21 cellular contexts compared by ENCODE assay signal in the genomic region with DNA sequence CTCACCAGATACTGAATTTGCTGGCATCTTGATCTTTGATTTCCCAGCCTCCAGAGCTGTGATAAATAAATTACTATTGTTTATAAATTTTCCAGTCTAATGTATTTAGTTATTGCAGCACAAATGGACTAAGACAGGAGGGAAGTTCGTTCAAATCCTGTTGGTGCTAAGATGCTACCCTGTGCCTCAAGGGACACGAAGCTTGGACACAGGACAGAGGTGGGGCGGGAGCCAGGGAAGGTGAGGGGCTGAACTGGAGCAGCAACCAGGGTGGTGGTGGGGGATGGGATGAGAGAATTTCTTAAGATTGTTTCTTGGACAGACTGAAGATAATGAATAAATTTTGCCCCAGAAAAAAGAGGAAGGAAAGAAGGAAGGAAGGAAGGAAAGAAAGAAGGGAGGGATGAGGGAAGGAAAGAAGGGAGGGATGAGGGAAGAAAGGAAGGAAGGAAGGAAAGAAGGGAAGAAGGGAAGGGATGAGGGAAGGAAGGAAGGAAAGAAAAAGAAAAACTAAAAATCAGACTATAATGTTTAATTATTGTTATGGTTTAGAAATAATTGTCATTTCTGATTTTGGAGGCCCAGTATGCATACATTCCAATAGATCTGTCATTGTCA.
"Had no signal": no experiment of that assay in that cellular context is flagged by ENCODE, and none has a peak within 500 bp of the region (broad histone marks: within the 10 kb centered on the region; RNA-seq: fewer than 3 reads in every experiment).

No MANE protein-coding gene starts in this region.

- H3K36me3 Mint-ChIP-seq: natural killer cell had no signal

- H3K27ac ChIP-seq: colonic mucosa, hepatocyte, parathyroid adenoma, prostate gland, stomach, thoracic aorta, transverse colon had no signal

- H3K79me2 ChIP-seq: hepatocyte, parathyroid adenoma had no signal

- H3K4me1 Mint-ChIP-seq: mesothelial cell of epicardium, natural killer cell had no signal

- H3K4me2 ChIP-seq: hepatocyte had no signal

- H3K4me1 ChIP-seq: colonic mucosa, parathyroid adenoma, prostate gland, stomach, transverse colon had no signal

- H3K27me3 ChIP-seq: colonic mucosa, hepatocyte, stomach, transverse colon had no signal

- H3K9me3 Mint-ChIP-seq: natural killer cell had no signal

- H3K27ac Mint-ChIP-seq: endodermal cell, mesothelial cell of epicardium, natural killer cell had no signal

- H3K9ac ChIP-seq: parathyroid adenoma had no signal

- H2AFZ ChIP-seq: hepatocyte, parathyroid adenoma had no signal

- H3K4me3 Mint-ChIP-seq: endodermal cell, mesothelial cell of epicardium, natural killer cell had no signal

- DNase-seq: colonic mucosa; effector CD4-positive, alpha-beta T cell; endodermal cell; erythroblast; foreskin melanocyte; left colon; natural killer cell; occipital lobe; small intestine; stimulated activated CD4-positive, alpha-beta T cell treated with anti-CD3 and anti-CD28 coated beads, Interleukin-12 subunit alpha, Interleukin-12 subunit beta, amount 100 ng/mL, for 4 hours; stimulated activated naive CD4-positive, alpha-beta T cell; stomach; substantia nigra; transverse colon had no signal

- FAIRE-seq: endothelial cell of umbilical vein, small intestine, urothelium cell line had no signal

- H3K4me3 ChIP-seq: colonic mucosa, hepatocyte, prostate gland, stomach, thoracic aorta, transverse colon had no signal

- H3K36me3 ChIP-seq: colonic mucosa, prostate gland, stomach, thoracic aorta, transverse colon had no signal

- H3K9me3 ChIP-seq: colonic mucosa, prostate gland, thoracic aorta had no signal

- ATAC-seq: left colon, natural killer cell had no signal
